8 cellular contexts compared by ENCODE assay signal in genomic region chr16:2838928-2839327, GRCh38. TPM values are rescaled to one million over a fixed set of nuclear protein-coding genes. Genes with fewer than 3 reads are reported as not detected.
A peak's percentile ranks its signal among the peaks of the same experiment; 100 is the strongest.
DNase-seq lines count a peak whose midpoint lies in the region; ATAC-seq and TF ChIP-seq lines count a peak whose summit lies in the region.

No MANE protein-coding gene starts in this region.

- no peaks in the 10 kb centered on the region for H3K36me3 ChIP-seq in body of pancreas (replicated peaks in 1 of 2; ENCODE audit: insufficient read depth in 1 of 2, low read depth in 2 of 2)
- H3K36me3 ChIP-seq in iPS-15b (ENCODE audit: control insufficient read depth, insufficient read depth, low read length), result no peaks in the 10 kb centered on the region
- H3K36me3 ChIP-seq in spleen, result no peaks in the 10 kb centered on the region

- H3K27me3 ChIP-seq in body of pancreas (no peaks in the 10 kb centered on the region), iPS-15b (ENCODE audit: control insufficient read depth, insufficient read depth, low read length) (peaks cover 3% of the 10 kb centered on the region), spleen (replicated peaks in 1 of 7) (peaks cover 0 to 36% (median 0%) of the 10 kb centered on the region in 7 donors)

- TF ChIP-seq POLR2A in body of pancreas (IDR thresholded peaks at IDR 0.05) (no peak), spleen (IDR thresholded peaks at IDR 0.05) (no peak)

- ATAC-seq in body of pancreas (peak; percentile 74), GM18520 (IDR thresholded peaks at IDR 0.05; ENCODE audit: unreplicated experiment) (no peak), HG03457 (IDR thresholded peaks at IDR 0.05; ENCODE audit: unreplicated experiment) (no peak)

- H3K9me3 ChIP-seq in body of pancreas (no peaks in the 10 kb centered on the region), iPS-15b (ENCODE audit: control insufficient read depth, insufficient read depth, low read length) (no peaks in the 10 kb centered on the region), spleen (no peaks in the 10 kb centered on the region)

- DNase-seq in Daoy (ENCODE audit: low read depth) (peak; percentile 87), T-helper 2 cell (peak in 4 of 5 experiments; percentile 26 to 55 (median 42)), body of pancreas (peak; percentile 77 to 83 (median 80)), spleen (peak; percentile 84)

- intact Hi-C loops in body of pancreas (cut with DNase I) (no loop called here), spleen (cut with DNase I; ENCODE audit: low total_unique reads) (no loop called here)

- no peak for TF ChIP-seq EP300 in Ishikawa (IDR thresholded peaks at IDR 0.05; ENCODE audit: borderline replicate concordance)

- H3K4me3 ChIP-seq in body of pancreas (no peak overlapping the region), iPS-15b (ENCODE audit: low read depth, low read length) (no peak overlapping the region), spleen (no peak overlapping the region)

- peaks cover 8% of the 10 kb centered on the region for H3K4me1 ChIP-seq in body of pancreas
- H3K4me1 ChIP-seq in iPS-15b (ENCODE audit: control insufficient read depth, insufficient read depth, low read length), result peaks cover 6% of the 10 kb centered on the region
- peaks cover 14 to 39% (median 32%) of the 10 kb centered on the region in 6 donors for H3K4me1 ChIP-seq in spleen

- TF ChIP-seq RAD21 in Ishikawa (IDR thresholded peaks at IDR 0.05; ENCODE audit: low read depth), result peak; percentile 95

- TF ChIP-seq CTCF in body of pancreas (IDR thresholded peaks at IDR 0.05), result peak; percentile 63 to 93 (median 88)
- peak; percentile 50 to 88 (median 75) for TF ChIP-seq CTCF in spleen (IDR thresholded peaks at IDR 0.05 in 8 of 11, conservative IDR thresholded peaks at IDR 0.05 in 3 of 11)

- H3K27ac ChIP-seq in body of pancreas (no peak overlapping the region), spleen (no peak overlapping the region)

- H3K9ac ChIP-seq in iPS-15b (ENCODE audit: low read depth, low read length), result peak overlapping the region; percentile 32

- WGBS in body of pancreas, 2 donors, result 1% methylated on average over 12 of the region's 12 CpGs; no CpG with 5 or more reads in 1 of the 2 donors
- 2 to 10% (median 8%) methylated on average over 4 to 12 of the region's 12 CpGs for WGBS in spleen, 5 donors

TF ChIP-seq in Ishikawa, 13 proteins besides CTCF, POLR2A, EP300 and RAD21:
- no peak for TF ChIP-seq TCF12 (IDR thresholded peaks at IDR 0.05; ENCODE audit: low read depth)
- peak; percentile 33; the same call in 1 of the 2 replicates for TF ChIP-seq MAX (IDR thresholded peaks at IDR 0.05)
- TF ChIP-seq ZBTB7A (IDR thresholded peaks at IDR 0.05; ENCODE audit: low read depth), result 0 out of 2 replicates have a peak, but pooled peaks have one; percentile 9
TF ChIP-seq in Ishikawa: peak in this region for 2.

RNA-seq across cellular contexts. Expression of gene ZG16B, which starts 8.8 kb away (rescaled TPM):
- total RNA-seq in Daoy (2014; rRNA removed; shearing (Covaris generic)), result 0.17 and 2.0 TPM in 2 replicates
- not detected for total RNA-seq in body of pancreas
- 1 to 10 TPM in 5 of 7 donors, under 1 TPM in 1, not detected in 1; 0.79 to 3.8 (median 1.5) TPM for total RNA-seq in spleen
- 1 to 10 TPM in 2 of 3 donors, under 1 TPM in 1; 0.73 to 1.6 (median 1.5) TPM for polyA plus RNA-seq in spleen

RNA-seq across cellular contexts. Expression of gene PRSS22, which starts 19.0 kb away (rescaled TPM):
- 0.11 TPM in 1 of 2 replicates, not detected in the other for total RNA-seq in Daoy (2014; rRNA removed; shearing (Covaris generic))
- total RNA-seq in body of pancreas (10 to 100 TPM in 1 of 2 donors, 1 to 10 TPM in 1; 3.6 to 19.4 TPM), spleen (under 1 TPM in 1 of 7 donors, not detected in 6; 0.60 TPM)
- polyA plus RNA-seq in spleen, result under 1 TPM in 2 of 3 donors, not detected in 1; 0.19 to 0.33 TPM

RNA-seq across cellular contexts. Expression of gene PRSS21, which starts 21.9 kb away (rescaled TPM):
- total RNA-seq in Daoy (2014; rRNA removed; shearing (Covaris generic)), result not detected in 2 replicates
- 1 to 10 TPM in 1 of 2 donors, under 1 TPM in 1; 0.66 to 1.6 TPM for total RNA-seq in body of pancreas
- total RNA-seq in spleen, result 1 to 10 TPM in 6 of 7 donors, under 1 TPM in 1; 0.81 to 4.9 (median 1.5) TPM
- 1 to 10 TPM in 2 of 3 donors, under 1 TPM in 1; 0.49 to 3.4 (median 1.8) TPM for polyA plus RNA-seq in spleen

RNA-seq across cellular contexts. Expression of gene PRSS41, which starts 40.7 kb away (rescaled TPM):
- not detected in 2 replicates for total RNA-seq in Daoy (2014; rRNA removed; shearing (Covaris generic))
- total RNA-seq in body of pancreas, result not detected
- total RNA-seq in spleen, result not detected
- polyA plus RNA-seq in spleen, result not detected

RNA-seq across cellular contexts. Expression of gene FLYWCH2, which starts 44.1 kb away (rescaled TPM):
- total RNA-seq in Daoy (2014; rRNA removed; shearing (Covaris generic)), result 28.3 and 71.6 TPM in 2 replicates
- total RNA-seq in body of pancreas, result 10 to 100 TPM; 23.6 to 49.1 TPM
- total RNA-seq in spleen, result 10 to 100 TPM; 27.5 to 98.6 (median 48.4) TPM
- 10 to 100 TPM; 31.6 to 62.6 (median 49.5) TPM for polyA plus RNA-seq in spleen
